In genomic region chr1:109485001-109485400, GRCh38 we compare ENCODE assay signal across 2 cellular contexts.
TF ChIP-seq lines count a peak whose summit lies in the region.

No MANE protein-coding gene starts in this region.

TF ChIP-seq in A549, 52 proteins besides CTCF, POLR2A, EP300 and RAD21 (continued from another document):
- TF ChIP-seq REST (IDR thresholded peaks at IDR 0.05), result no peak

TF ChIP-seq in WTC11, 78 proteins besides CTCF, POLR2A, EP300 and RAD21 (continued from another document):
- TF ChIP-seq PRDM15 (CRISPR knock-in tag; IDR thresholded peaks at IDR 0.05) (no peak), ATF6 (CRISPR knock-in tag; IDR thresholded peaks at IDR 0.05) (no peak), IRF2 (CRISPR knock-in tag; IDR thresholded peaks at IDR 0.05; ENCODE audit: borderline replicate concordance, low read depth) (no peak), AFF4 (CRISPR knock-in tag; IDR thresholded peaks at IDR 0.05; ENCODE audit: borderline replicate concordance) (no peak), MXD4 (CRISPR knock-in tag; IDR thresholded peaks at IDR 0.05; ENCODE audit: borderline replicate concordance) (no peak)
